Comparison of ENCODE assay signal across 2 cellular contexts in genomic region chr17:37711113-37711512, GRCh38.
TF ChIP-seq lines count a peak whose summit lies in the region.

No MANE protein-coding gene starts in this region.

TF ChIP-seq in A549, 52 proteins besides CTCF, POLR2A, EP300 and RAD21:
- TF ChIP-seq JUN (IDR thresholded peaks at IDR 0.05) (no peak), JUNB (IDR thresholded peaks at IDR 0.05) (no peak), FOXS1 (CRISPR knock-in tag; IDR thresholded peaks at IDR 0.05) (no peak), SREBF2 (IDR thresholded peaks at IDR 0.05) (no peak), MAFK (IDR thresholded peaks at IDR 0.05; ENCODE audit: partially characterized antibody) (no peak), MYC (IDR thresholded peaks at IDR 0.05; ENCODE audit: borderline replicate concordance, low read length) (no peak), CEBPB (IDR thresholded peaks at IDR 0.05) (no peak), NFE2L2 (conservative IDR thresholded peaks at IDR 0.05; ENCODE audit: low read length) (no peak), RNF2 (IDR thresholded peaks at IDR 0.05; ENCODE audit: borderline replicate concordance, low read depth) (no peak), HES2 (IDR thresholded peaks at IDR 0.05) (no peak), CHD2 (IDR thresholded peaks at IDR 0.05; ENCODE audit: low read length, partially characterized antibody) (no peak), ZFP36 (IDR thresholded peaks at IDR 0.05; ENCODE audit: borderline replicate concordance, partially characterized antibody) (no peak), CBX8 (IDR thresholded peaks at IDR 0.05) (no peak), RCOR1 (IDR thresholded peaks at IDR 0.05; ENCODE audit: low read depth, low read length) (no peak), CHD4 (IDR thresholded peaks at IDR 0.05; ENCODE audit: borderline replicate concordance) (no peak)

TF ChIP-seq in IMR-90, 13 proteins besides CTCF, POLR2A, EP300 and RAD21:
- TF ChIP-seq ELK1 (IDR thresholded peaks at IDR 0.05; ENCODE audit: borderline replicate concordance, low read depth, low read length) (no peak), MAZ (IDR thresholded peaks at IDR 0.05; ENCODE audit: borderline replicate concordance, low read depth, low read length) (no peak), USF2 (IDR thresholded peaks at IDR 0.05; ENCODE audit: low read depth, low read length) (no peak), SMC3 (IDR thresholded peaks at IDR 0.05; ENCODE audit: low read depth, low read length) (no peak), MAFK (IDR thresholded peaks at IDR 0.05; ENCODE audit: low read depth, low read length) (no peak), CHD1 (IDR thresholded peaks at IDR 0.05; ENCODE audit: low read depth, low read length) (no peak), CEBPB (IDR thresholded peaks at IDR 0.05; ENCODE audit: low read depth, low read length) (no peak), MXI1 (IDR thresholded peaks at IDR 0.05; ENCODE audit: borderline replicate concordance, low read depth, low read length) (no peak)
